13 cellular contexts compared by ENCODE assay signal in genomic region chr3:4989649-4989966, GRCh38. TPM values are rescaled to one million over a fixed set of nuclear protein-coding genes. Genes with fewer than 3 reads are reported as not detected.
DNase-seq lines count a peak whose midpoint lies in the region; ATAC-seq and TF ChIP-seq lines count a peak whose summit lies in the region.
"Had no signal": no experiment of that assay in that cellular context is flagged by ENCODE, and none has a peak within 500 bp of the region (broad histone marks: within the 10 kb centered on the region; RNA-seq: fewer than 3 reads in every experiment).

No MANE protein-coding gene starts in this region.

- H3K36me3 ChIP-seq in gastroesophageal sphincter: no peaks in the 10 kb centered on the region

- peaks cover 51% of the 10 kb centered on the region for H3K4me1 Mint-ChIP-seq in T-helper 1 cell treated with Interleukin-12 subunit alpha and Interleukin-12 subunit beta and Interleukin-4 antibody, amounts not matched to agents 30 μg/mL and 1 μg/mL, for 36 hours (ENCODE audit: low read depth)
- H3K4me1 Mint-ChIP-seq in stimulated activated effector memory CD8-positive, alpha-beta T cell treated with anti-CD3 and anti-CD28 coated beads, Interleukin-12 subunit alpha, Interleukin-12 subunit beta, amount 100 ng/mL, for 72 hours: peaks cover 73% of the 10 kb centered on the region
- peaks cover 3% of the 10 kb centered on the region for H3K4me1 Mint-ChIP-seq in glutamatergic neuron (ENCODE audit: low read depth, unreplicated experiment)

- H3K27ac ChIP-seq in VCaP: peak overlapping the region; percentile 55
- peak overlapping the region in 3 of 4 donors; percentile 95 to 100 (median 96) for H3K27ac ChIP-seq in gastroesophageal sphincter
- H3K27ac ChIP-seq in substantia nigra (ENCODE audit: low read depth, low read length, poor library complexity, severe bottlenecking): no peak overlapping the region
- H3K27ac ChIP-seq: 22Rv1 had no signal

- no peaks in the 10 kb centered on the region for H3K27me3 Mint-ChIP-seq in T-helper 1 cell treated with Interleukin-12 subunit alpha and Interleukin-12 subunit beta and Interleukin-4 antibody, amounts not matched to agents 30 μg/mL and 1 μg/mL, for 36 hours (ENCODE audit: low read depth)
- peaks cover 4% of the 10 kb centered on the region for H3K27me3 Mint-ChIP-seq in glutamatergic neuron (ENCODE audit: unreplicated experiment)
- H3K27me3 Mint-ChIP-seq: stimulated activated naive CD8-positive, alpha-beta T cell treated with anti-CD3 and anti-CD28 coated beads, Interleukin-15, amount 100 ng/mL, for 72 hours had no signal

- TF ChIP-seq CTCF in VCaP (conservative IDR thresholded peaks at IDR 0.05) (no peak), gastroesophageal sphincter (IDR thresholded peaks at IDR 0.05) (no peak), glutamatergic neuron (IDR thresholded peaks at IDR 0.05; ENCODE audit: partially characterized antibody, unreplicated experiment) (no peak)

- ATAC-seq in gastroesophageal sphincter: no peak
- ATAC-seq in stimulated activated effector memory CD8-positive, alpha-beta T cell treated with anti-CD3 and anti-CD28 coated beads, Interleukin-12 subunit alpha, Interleukin-12 subunit beta, amount 100 ng/mL, for 72 hours: no peak
- ATAC-seq in HG03457 (IDR thresholded peaks at IDR 0.05; ENCODE audit: unreplicated experiment): no peak
- ATAC-seq: stimulated activated naive CD8-positive, alpha-beta T cell treated with anti-CD3 and anti-CD28 coated beads, Interleukin-15, amount 100 ng/mL, for 72 hours had no signal

- TF ChIP-seq EP300 in gastroesophageal sphincter (IDR thresholded peaks at IDR 0.05): no peak

- H3K27ac Mint-ChIP-seq in T-helper 1 cell treated with Interleukin-12 subunit alpha and Interleukin-12 subunit beta and Interleukin-4 antibody, amounts not matched to agents 30 μg/mL and 1 μg/mL, for 36 hours: peak overlapping the region; percentile 73
- peak overlapping the region; percentile 100 for H3K27ac Mint-ChIP-seq in stimulated activated effector memory CD8-positive, alpha-beta T cell treated with anti-CD3 and anti-CD28 coated beads, Interleukin-12 subunit alpha, Interleukin-12 subunit beta, amount 100 ng/mL, for 72 hours
- H3K27ac Mint-ChIP-seq in glutamatergic neuron (ENCODE audit: unreplicated experiment): no peak overlapping the region

- H3K9me3 ChIP-seq in gastroesophageal sphincter: no peaks in the 10 kb centered on the region

- H3K9me3 Mint-ChIP-seq in T-helper 1 cell treated with Interleukin-12 subunit alpha and Interleukin-12 subunit beta and Interleukin-4 antibody, amounts not matched to agents 30 μg/mL and 1 μg/mL, for 36 hours: no peaks in the 10 kb centered on the region
- no peaks in the 10 kb centered on the region for H3K9me3 Mint-ChIP-seq in stimulated activated effector memory CD8-positive, alpha-beta T cell treated with anti-CD3 and anti-CD28 coated beads, Interleukin-12 subunit alpha, Interleukin-12 subunit beta, amount 100 ng/mL, for 72 hours
- no peaks in the 10 kb centered on the region for H3K9me3 Mint-ChIP-seq in glutamatergic neuron (ENCODE audit: unreplicated experiment)
- H3K9me3 Mint-ChIP-seq: stimulated activated naive CD8-positive, alpha-beta T cell treated with anti-CD3 and anti-CD28 coated beads, Interleukin-15, amount 100 ng/mL, for 72 hours had no signal

- WGBS in gastroesophageal sphincter (ENCODE audit: low coverage in 1 of 2), 2 donors: 77 to 88% methylated on average over 2 of the region's 2 CpGs

- H3K36me3 Mint-ChIP-seq in T-helper 1 cell treated with Interleukin-12 subunit alpha and Interleukin-12 subunit beta and Interleukin-4 antibody, amounts not matched to agents 30 μg/mL and 1 μg/mL, for 36 hours (ENCODE audit: low read depth): peaks cover 14% of the 10 kb centered on the region
- peaks cover 28% of the 10 kb centered on the region for H3K36me3 Mint-ChIP-seq in stimulated activated effector memory CD8-positive, alpha-beta T cell treated with anti-CD3 and anti-CD28 coated beads, Interleukin-12 subunit alpha, Interleukin-12 subunit beta, amount 100 ng/mL, for 72 hours
- H3K36me3 Mint-ChIP-seq in glutamatergic neuron (ENCODE audit: unreplicated experiment): no peaks in the 10 kb centered on the region

- DNase-seq in T-helper 1 cell (no peak), substantia nigra (lab: John Stamatoyannopoulos, UW) (no peak), glutamatergic neuron (no peak)
- no peak for DNase-seq in stimulated activated effector memory CD8-positive, alpha-beta T cell treated with anti-CD3 and anti-CD28 coated beads, Interleukin-12 subunit alpha, Interleukin-12 subunit beta, amount 100 ng/mL, for 72 hours (ENCODE audit: low spot score in 2 of 2)
- DNase-seq: activated CD4-positive, CD25-positive, alpha-beta regulatory T cell treated with anti-CD3 and anti-CD28 coated beads, Interleukin-2, amount 50 U/mL, for 72 hours; midbrain; NCI-H2171; stimulated activated naive CD8-positive, alpha-beta T cell treated with anti-CD3 and anti-CD28 coated beads, Interleukin-15, amount 100 ng/mL, for 72 hours had no signal

- no peak overlapping the region for H3K4me3 Mint-ChIP-seq in T-helper 1 cell treated with Interleukin-12 subunit alpha and Interleukin-12 subunit beta and Interleukin-4 antibody, amounts not matched to agents 30 μg/mL and 1 μg/mL, for 36 hours
- H3K4me3 Mint-ChIP-seq in stimulated activated effector memory CD8-positive, alpha-beta T cell treated with anti-CD3 and anti-CD28 coated beads, Interleukin-12 subunit alpha, Interleukin-12 subunit beta, amount 100 ng/mL, for 72 hours: peak overlapping the region; percentile 26
- no peak overlapping the region for H3K4me3 Mint-ChIP-seq in glutamatergic neuron (ENCODE audit: unreplicated experiment)
- H3K4me3 Mint-ChIP-seq: stimulated activated naive CD8-positive, alpha-beta T cell treated with anti-CD3 and anti-CD28 coated beads, Interleukin-15, amount 100 ng/mL, for 72 hours had no signal

- H3K4me1 ChIP-seq in gastroesophageal sphincter: peaks cover 12 to 50% (median 29%) of the 10 kb centered on the region in 3 donors

- H3K27me3 ChIP-seq in gastroesophageal sphincter: no peaks in the 10 kb centered on the region

- no peak for TF ChIP-seq POLR2A in gastroesophageal sphincter (IDR thresholded peaks at IDR 0.05)

- no peak overlapping the region for H3K4me3 ChIP-seq in gastroesophageal sphincter

RNA-seq across cellular contexts. Expression of gene BHLHE40, which starts 10.4 kb away (rescaled TPM):
- 10 to 100 TPM in 3 of 4 donors, 1 to 10 TPM in 1; 7.8 to 46.0 (median 14.0) TPM for total RNA-seq in gastroesophageal sphincter
- total RNA-seq in glutamatergic neuron (ENCODE audit: unreplicated experiment): 0.22 TPM
